In genomic region chr9:34124103-34124502, GRCh38 we compare ENCODE assay signal across 9 cellular contexts. TPM values are rescaled to one million over a fixed set of nuclear protein-coding genes. Genes with fewer than 3 reads are reported as not detected.
DNase-seq lines count a peak whose midpoint lies in the region; ATAC-seq and TF ChIP-seq lines count a peak whose summit lies in the region.
"Had no signal": no experiment of that assay in that cellular context is flagged by ENCODE, and none has a peak within 500 bp of the region (broad histone marks: within the 10 kb centered on the region; RNA-seq: fewer than 3 reads in every experiment).

No MANE protein-coding gene starts in this region.

- H3K9me2 ChIP-seq in MM.1S (replicated peaks; ENCODE audit: insufficient read depth, low read length): no peaks in the 10 kb centered on the region

- H3K27ac ChIP-seq in MM.1S (ENCODE audit: low read length): peak overlapping the region; percentile 79; the same call in 1 of the 2 replicates

- no peaks in the 10 kb centered on the region for H3K27me3 Mint-ChIP-seq in activated naive CD8-positive, alpha-beta T cell
- H3K27me3 Mint-ChIP-seq in neural crest cell (ENCODE audit: low read depth): no peaks in the 10 kb centered on the region

- peaks cover 49% of the 10 kb centered on the region for H3K4me1 Mint-ChIP-seq in activated naive CD8-positive, alpha-beta T cell (ENCODE audit: low read depth)
- H3K4me1 Mint-ChIP-seq in neural crest cell: peaks cover 47% of the 10 kb centered on the region

- peaks cover 72% of the 10 kb centered on the region for H3K79me2 ChIP-seq in MM.1S (ENCODE audit: low read length)

- H3K4me2 ChIP-seq in MM.1S (ENCODE audit: low read depth, low read length): peak overlapping the region; percentile 82

- H3K9me3 ChIP-seq in MM.1S (replicated peaks; ENCODE audit: insufficient read depth, low read length): no peaks in the 10 kb centered on the region
- H3K9me3 ChIP-seq: adrenal gland had no signal

- no peak overlapping the region; the same call in 1 of the 2 replicates for H3K9ac ChIP-seq in MM.1S (ENCODE audit: low read length)

- H3K27me3 ChIP-seq in MM.1S (replicated peaks; ENCODE audit: insufficient read depth, low read length): no peaks in the 10 kb centered on the region
- H3K27me3 ChIP-seq: adrenal gland had no signal

- ATAC-seq in HG02798 (IDR thresholded peaks at IDR 0.05; ENCODE audit: poor library complexity, unreplicated experiment): no peak

- peak overlapping the region; percentile 85 for H3K27ac Mint-ChIP-seq in activated naive CD8-positive, alpha-beta T cell
- H3K27ac Mint-ChIP-seq in neural crest cell (ENCODE audit: unreplicated experiment): no peak overlapping the region

- no peak overlapping the region for H2AFZ ChIP-seq in MM.1S (ENCODE audit: low read length)

- H3K4me3 ChIP-seq in GM12865 (ENCODE audit: low read depth, low read length) (peak overlapping the region; percentile 85), MM.1S (ENCODE audit: low read length) (peak overlapping the region; percentile 86)

- TF ChIP-seq CTCF in GM12865 (IDR thresholded peaks at IDR 0.05; ENCODE audit: insufficient read depth, low read depth, low read length, missing control alignments) (no peak), MM.1S (IDR thresholded peaks at IDR 0.05; ENCODE audit: low read length) (no peak), neural crest cell (conservative IDR thresholded peaks at IDR 0.05) (no peak)

- no peaks in the 10 kb centered on the region for H4K20me1 ChIP-seq in MM.1S (ENCODE audit: insufficient read depth, low read length)

- H3K4me3 Mint-ChIP-seq in activated naive CD8-positive, alpha-beta T cell: peak overlapping the region; percentile 97
- H3K4me3 Mint-ChIP-seq in neural crest cell: peak overlapping the region; percentile 12

- H3F3A ChIP-seq in MM.1S (ENCODE audit: insufficient read depth, low read length): peaks cover 26% of the 10 kb centered on the region

- DNase-seq in GM12865 (ENCODE audit: low read depth) (peak; percentile 16), MM.1S (no peak), neural crest cell (ENCODE audit: low read depth, low spot score) (no peak), AG08396 (ENCODE audit: low spot score) (no peak), NCI-H1105 treated with DMSO at 0.1 percent for 48 hours (lab: John Stamatoyannopoulos, UW) (no peak), SHP77 treated with DMSO at 0.1 percent for 48 hours (lab: John Stamatoyannopoulos, UW) (no peak)

- no peaks in the 10 kb centered on the region for H3K9me3 Mint-ChIP-seq in activated naive CD8-positive, alpha-beta T cell (ENCODE audit: low read depth)
- no peaks in the 10 kb centered on the region for H3K9me3 Mint-ChIP-seq in neural crest cell

- peaks cover 24% of the 10 kb centered on the region for H3K4me1 ChIP-seq in MM.1S (ENCODE audit: low read length)

- H3K36me3 ChIP-seq in MM.1S (replicated peaks; ENCODE audit: insufficient read depth, low read length): 0 out of 2 replicates have a peak, but pooled peaks cover 4% of the 10 kb centered on the region

- H3K36me3 Mint-ChIP-seq in activated naive CD8-positive, alpha-beta T cell: peaks cover 13% of the 10 kb centered on the region
- H3K36me3 Mint-ChIP-seq in neural crest cell (ENCODE audit: low read depth): peaks cover 11% of the 10 kb centered on the region

RNA-seq across cellular contexts. Expression of gene DCAF12, which starts 2.4 kb away (rescaled TPM):
- total RNA-seq in neural crest cell: 52.6 and 54.1 TPM in 2 replicates

RNA-seq across cellular contexts. Expression of gene UBAP1, which starts 54.7 kb away (rescaled TPM):
- total RNA-seq in neural crest cell: 35.6 and 35.8 TPM in 2 replicates
